ENCODE assay signal across 1 cellular context in genomic region chr14:88729159-88729558, GRCh38.
TF ChIP-seq lines count a peak whose summit lies in the region.

No MANE protein-coding gene starts in this region.

TF ChIP-seq in SK-N-SH, 30 proteins besides CTCF, POLR2A, EP300 and RAD21 (continued from another document):
- TF ChIP-seq IRF3 (IDR thresholded peaks at IDR 0.05; ENCODE audit: low read depth, low read length): no peak
- TF ChIP-seq FOXJ3 (CRISPR knock-in tag; IDR thresholded peaks at IDR 0.05): no peak
- no peak for TF ChIP-seq USF2 (IDR thresholded peaks at IDR 0.05; ENCODE audit: borderline replicate concordance, low read depth, low read length)
- no peak for TF ChIP-seq EZH2phosphoT487 (IDR thresholded peaks at IDR 0.05; ENCODE audit: borderline replicate concordance, low read depth)
- TF ChIP-seq NRF1 (IDR thresholded peaks at IDR 0.05; ENCODE audit: low read depth, low read length): no peak
TF ChIP-seq in SK-N-SH: peak in this region for 0.
